ENCODE assay signal across 9 cellular contexts in the genomic region with DNA sequence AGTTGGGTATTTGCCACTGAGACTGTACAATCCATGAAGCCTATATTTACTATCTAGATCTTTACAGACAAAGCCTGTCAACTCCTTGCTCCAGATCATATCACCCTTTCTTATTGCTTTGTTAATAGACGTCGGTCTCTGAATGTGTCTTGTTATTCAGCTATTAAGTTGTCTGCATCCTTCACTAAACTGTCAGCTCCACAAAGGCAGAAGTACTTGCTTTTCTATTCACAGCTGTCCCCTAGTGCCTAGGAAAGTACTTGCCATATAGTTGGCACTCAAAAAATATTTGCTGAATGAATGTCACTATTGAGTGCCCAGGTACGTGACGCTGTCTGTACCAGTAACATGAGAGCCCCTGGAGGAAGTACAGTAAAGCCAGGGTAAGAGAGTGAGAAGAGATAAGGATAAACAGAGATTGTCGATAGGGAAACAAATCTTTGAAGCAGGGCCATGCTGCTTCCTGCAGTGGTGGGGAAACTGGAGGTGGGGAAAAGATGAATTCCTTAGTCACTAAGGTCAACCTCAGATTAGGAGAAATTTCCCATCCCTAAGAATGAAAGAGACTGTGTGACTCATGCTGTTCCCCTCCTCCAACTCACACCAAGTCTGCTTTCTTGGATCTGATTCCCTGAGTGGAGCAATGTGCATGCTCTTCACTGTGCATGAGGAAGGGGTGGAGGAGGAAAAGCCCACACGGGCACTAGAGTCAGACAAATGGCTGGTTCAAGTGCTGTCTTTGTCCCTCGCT. TPM values are rescaled to one million over a fixed set of nuclear protein-coding genes. Genes with fewer than 3 reads are reported as not detected.
DNase-seq lines count a peak whose midpoint lies in the region; ATAC-seq, FAIRE-seq and TF ChIP-seq lines count a peak whose summit lies in the region.
"Had no signal": no experiment of that assay in that cellular context is flagged by ENCODE, and none has a peak within 500 bp of the region (broad histone marks: within the 10 kb centered on the region; RNA-seq: fewer than 3 reads in every experiment).

No MANE protein-coding gene starts in this region.

- H2BK5ac ChIP-seq in mesendoderm (ENCODE audit: low read length), result no peak overlapping the region

- DNase-seq in DMS53 (lab: John Stamatoyannopoulos, UW) (peak; percentile 21), DMS53 treated with DMSO at 0.1 percent for 48 hours (lab: John Stamatoyannopoulos, UW; ENCODE audit: unreplicated experiment) (no peak), endodermal cell (peak; percentile 58), mesendoderm (peak; percentile 96), urothelium cell line (ENCODE audit: low spot score) (peak; percentile 81)
- DNase-seq in stimulated activated CD4-positive, alpha-beta T cell treated with anti-CD3 and anti-CD28 coated beads, Interleukin-2, amount 100 ng/mL, for 24 hours, result no peak

- FAIRE-seq in urothelium cell line (lab: Jason Lieb, UNC), result peak; percentile 82
- FAIRE-seq: A204.1 had no signal

- H4K5ac ChIP-seq in mesendoderm (ENCODE audit: low read length), result no peak overlapping the region

- H3K27me3 ChIP-seq in endodermal cell (ENCODE audit: control insufficient read depth, insufficient read depth, low read length, poor library complexity, severe bottlenecking) (no peaks in the 10 kb centered on the region), mesendoderm (ENCODE audit: insufficient read depth, low read length, poor library complexity) (no peaks in the 10 kb centered on the region)

- H2BK120ac ChIP-seq in mesendoderm (ENCODE audit: low read depth, low read length), result no peak overlapping the region

- H3K27ac ChIP-seq in endodermal cell (ENCODE audit: low read depth, low read length) (peak overlapping the region; percentile 34), mesendoderm (ENCODE audit: low read depth, low read length) (no peak overlapping the region)

- H3K9me3 ChIP-seq in endodermal cell (ENCODE audit: control insufficient read depth, low read length), result peaks cover 10% of the 10 kb centered on the region

- no peaks in the 10 kb centered on the region for H3K79me1 ChIP-seq in mesendoderm (ENCODE audit: low read length)

- peaks cover 10% of the 10 kb centered on the region for H3K9me3 Mint-ChIP-seq in endodermal cell
- peaks cover 4% of the 10 kb centered on the region for H3K9me3 Mint-ChIP-seq in activated T-helper 17 cell treated with anti-CD3 and anti-CD28 coated beads, Interleukin-2, amount 50 U/mL, for 72 hours

- H2BK15ac ChIP-seq in mesendoderm (replicated peaks; ENCODE audit: low read depth), result no peak overlapping the region

- H3K27ac Mint-ChIP-seq in endodermal cell, result no peak overlapping the region
- H3K27ac Mint-ChIP-seq in activated T-helper 17 cell treated with anti-CD3 and anti-CD28 coated beads, Interleukin-2, amount 50 U/mL, for 72 hours, result no peak overlapping the region

- H3K18ac ChIP-seq in mesendoderm (ENCODE audit: low read length), result no peak overlapping the region

- TF ChIP-seq CTCF in endodermal cell (conservative IDR thresholded peaks at IDR 0.05), result no peak

- H3K4me2 ChIP-seq in mesendoderm (ENCODE audit: low read length), result no peak overlapping the region

- no peaks in the 10 kb centered on the region for H3K79me2 ChIP-seq in mesendoderm (ENCODE audit: control insufficient read depth, insufficient read depth, low read length)

- H3K4me1 Mint-ChIP-seq in endodermal cell, result peaks cover 19% of the 10 kb centered on the region
- H3K4me1 Mint-ChIP-seq in activated T-helper 17 cell treated with anti-CD3 and anti-CD28 coated beads, Interleukin-2, amount 50 U/mL, for 72 hours, result no peaks in the 10 kb centered on the region

- no peak overlapping the region for H3K4me3 Mint-ChIP-seq in endodermal cell
- no peak overlapping the region for H3K4me3 Mint-ChIP-seq in activated T-helper 17 cell treated with anti-CD3 and anti-CD28 coated beads, Interleukin-2, amount 50 U/mL, for 72 hours

- no peaks in the 10 kb centered on the region for H3K36me3 ChIP-seq in endodermal cell (ENCODE audit: control insufficient read depth, insufficient read depth, low read length)
- H3K36me3 ChIP-seq in mesendoderm (ENCODE audit: control insufficient read depth, insufficient read depth, low read length), result no peaks in the 10 kb centered on the region

- H3K27me3 Mint-ChIP-seq in endodermal cell (ENCODE audit: insufficient read depth), result no peaks in the 10 kb centered on the region
- peaks cover 5% of the 10 kb centered on the region for H3K27me3 Mint-ChIP-seq in activated T-helper 17 cell treated with anti-CD3 and anti-CD28 coated beads, Interleukin-2, amount 50 U/mL, for 72 hours

- peak overlapping the region; percentile 18 for H3K56ac ChIP-seq in mesendoderm (ENCODE audit: low read length)

- H3K4me3 ChIP-seq in endodermal cell (ENCODE audit: low read length) (no peak overlapping the region), mesendoderm (ENCODE audit: low read length) (no peak overlapping the region)

- peaks cover 9% of the 10 kb centered on the region for H3K36me3 Mint-ChIP-seq in endodermal cell (ENCODE audit: low read depth)
- H3K36me3 Mint-ChIP-seq in activated T-helper 17 cell treated with anti-CD3 and anti-CD28 coated beads, Interleukin-2, amount 50 U/mL, for 72 hours (ENCODE audit: low read depth), result no peaks in the 10 kb centered on the region

- no peak overlapping the region for H3K4ac ChIP-seq in mesendoderm (ENCODE audit: low read depth, low read length)

- WGBS in endodermal cell (ENCODE audit: insufficient coverage in 1 of 2, insufficient read length in 1 of 2), 2 experiments, result 75 to 81% methylated on average over 6 to 7 of the region's 7 CpGs
- WGBS in mesendoderm (ENCODE audit: extremely low coverage, insufficient coverage, low lambda C conversion rate), result no CpG with 5 or more reads among the region's 7 CpGs

- no peak overlapping the region for H3K23ac ChIP-seq in mesendoderm (ENCODE audit: low read length)

- no peak overlapping the region for H3K9ac ChIP-seq in endodermal cell (ENCODE audit: extremely low read depth, low read length, poor library complexity, severe bottlenecking)
- no peak overlapping the region for H3K9ac ChIP-seq in mesendoderm (ENCODE audit: low read length)

- H3K4me1 ChIP-seq in endodermal cell (ENCODE audit: control insufficient read depth, insufficient read depth, low read length) (peaks cover 12% of the 10 kb centered on the region), mesendoderm (ENCODE audit: control insufficient read depth, low read depth, low read length) (peaks cover 8% of the 10 kb centered on the region)

- ATAC-seq in activated T-helper 17 cell treated with anti-CD3 and anti-CD28 coated beads, Interleukin-2, amount 50 U/mL, for 72 hours (replicated peaks), result no peak
- ATAC-seq in HG03025 (IDR thresholded peaks at IDR 0.05; ENCODE audit: low FRiP score, unreplicated experiment), result no peak

- H2AK5ac ChIP-seq in mesendoderm (ENCODE audit: low read length), result no peak overlapping the region

- no peak overlapping the region for H4K8ac ChIP-seq in mesendoderm (ENCODE audit: low read depth, low read length)

RNA-seq across cellular contexts. Expression of gene PRICKLE2, which starts 36.3 kb away (rescaled TPM):
- total RNA-seq in endodermal cell, result 10 to 100 TPM in 1 of 2 donors, 1 to 10 TPM in 1; 8.5 to 10.4 TPM
- 7.4 TPM for polyA plus RNA-seq in endodermal cell (2013, experiment 1 of 2)
- polyA plus RNA-seq in endodermal cell (2013, experiment 2 of 2), result 7.5 TPM
- 2.3 TPM for polyA plus RNA-seq in mesendoderm (2013, experiment 1 of 2)
- 2.3 TPM for polyA plus RNA-seq in mesendoderm (2013, experiment 2 of 2)
- not detected for total RNA-seq in activated T-helper 17 cell treated with anti-CD3 and anti-CD28 coated beads, Interleukin-2, amount 50 U/mL, for 72 hours

Comparison
In these comparisons a context has a peak if more than half of its experiments do, and no peak if none do; other contexts are left out.
1. DNase-seq: peak in DMS53 (single experiment), endodermal cell (single experiment), mesendoderm (single experiment) and urothelium cell line (single experiment); none in DMS53 treated with DMSO at 0.1 percent for 48 hours (single experiment) and stimulated activated CD4-positive, alpha-beta T cell treated with anti-CD3 and anti-CD28 coated beads, Interleukin-2, amount 100 ng/mL, for 24 hours (0 of 2).
2. RNA of gene PRICKLE2, which starts 36.3 kb away (total RNA-seq): 8.5 to 10.4 TPM in endodermal cell; not detected in activated T-helper 17 cell treated with anti-CD3 and anti-CD28 coated beads, Interleukin-2, amount 50 U/mL, for 72 hours; every median in the first group is over 4 times any median in the second.